7 cellular contexts compared by ENCODE assay signal in the genomic region with DNA sequence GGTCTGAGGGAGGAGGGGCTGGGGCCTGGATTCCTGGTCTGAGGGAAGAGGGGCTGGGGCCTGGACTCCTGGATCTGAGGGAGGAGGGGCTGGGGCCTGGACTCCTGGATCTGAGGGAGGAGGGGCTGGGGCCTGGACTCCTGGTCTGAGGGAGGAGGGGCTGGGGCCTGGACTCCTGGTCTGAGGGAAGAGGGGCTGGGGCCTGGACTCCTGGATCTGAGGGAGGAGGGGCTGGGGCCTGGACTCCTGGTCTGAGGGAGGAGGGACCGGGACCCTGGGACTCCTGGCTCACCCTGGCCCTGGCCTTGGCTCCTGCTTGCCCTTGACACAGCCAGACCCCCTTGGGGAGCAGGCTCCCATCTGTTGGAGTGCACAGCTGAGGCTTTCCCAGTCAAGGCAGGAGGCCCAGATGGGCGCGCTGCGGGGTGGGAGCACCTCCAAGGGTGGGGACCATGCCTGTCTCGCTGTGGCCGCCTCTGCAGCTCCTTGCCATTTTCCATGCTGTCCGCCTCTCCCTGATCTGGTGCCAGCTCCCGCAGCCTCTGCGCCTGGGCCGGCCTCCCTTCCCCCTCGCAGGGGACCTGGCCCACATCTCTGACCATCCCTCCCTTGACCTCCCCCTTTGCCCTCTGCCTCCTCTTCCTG. TPM values are rescaled to one million over a fixed set of nuclear protein-coding genes. Genes with fewer than 3 reads are reported as not detected.
A peak's percentile ranks its signal among the peaks of the same experiment; 100 is the strongest.
DNase-seq lines count a peak whose midpoint lies in the region; ATAC-seq and TF ChIP-seq lines count a peak whose summit lies in the region.
"Not testable (repeated sequence)": the region's sequence is repeated elsewhere in the genome, so short reads cannot be mapped to it uniquely, and the experiment has no call there.

No MANE protein-coding gene starts in this region.

- H3K27me3 ChIP-seq in CD8-positive, alpha-beta memory T cell (ENCODE audit: insufficient read depth, low read length, poor library complexity, severe bottlenecking), result peaks cover 20% of the 10 kb centered on the region
- peaks cover 0 to 31% (median 12%) of the 10 kb centered on the region in 3 experiments for H3K27me3 ChIP-seq in neuronal stem cell (ENCODE audit: control insufficient read depth in 3 of 3, insufficient read depth in 3 of 3, low read depth in 1 of 3, low read length in 3 of 3)

- not testable (repeated sequence) for H3K36me3 ChIP-seq in CD8-positive, alpha-beta memory T cell (ENCODE audit: insufficient read depth, low read length); HEK293 (ENCODE audit: control insufficient read depth in 2 of 2, insufficient read depth in 1 of 2, low read length in 2 of 2); neuronal stem cell (replicated peaks in 1 of 2; ENCODE audit: control insufficient read depth in 2 of 2, insufficient read depth in 2 of 2, low read length in 2 of 2)

- not testable (repeated sequence) for H3K9ac ChIP-seq in neuronal stem cell (ENCODE audit: low read depth, low read length, poor library complexity)

- not testable (repeated sequence) for H2AFZ ChIP-seq in neuronal stem cell (ENCODE audit: low read length)

- H3K27ac Mint-ChIP-seq in CD8-positive, alpha-beta memory T cell, result peak overlapping the region in 2 of 8 donors; percentile 44 to 55
- H3K27ac Mint-ChIP-seq in T-helper 17 cell, result peak overlapping the region; percentile 60
- H3K27ac Mint-ChIP-seq in central memory CD8-positive, alpha-beta T cell (ENCODE audit: low read depth), result not testable (repeated sequence)
- peak overlapping the region in 5 of 6 donors; percentile 57 to 95 (median 79) for H3K27ac Mint-ChIP-seq in immature natural killer cell

- intact Hi-C loops in Right ventricle myocardium superior (cut with DNase I), result loop anchor here (10.0 kb wide), 1 partner anchor 93 kb away; no protein-coding TSS in a partner anchor

- peaks cover 11% of the 10 kb centered on the region for H3K4me1 ChIP-seq in CD8-positive, alpha-beta memory T cell (ENCODE audit: insufficient read depth, low read length)
- not testable (repeated sequence) for H3K4me1 ChIP-seq in HEK293 (ENCODE audit: control insufficient read depth, insufficient read depth, low read length)
- H3K4me1 ChIP-seq in neuronal stem cell (ENCODE audit: control insufficient read depth in 2 of 2, insufficient read depth in 1 of 2, low read depth in 1 of 2, low read length in 2 of 2), result peaks cover 13 to 35% of the 10 kb centered on the region in 2 donors

- peaks cover 28 to 30% (median 30%) of the 10 kb centered on the region in 3 donors for H3K4me1 Mint-ChIP-seq in CD8-positive, alpha-beta memory T cell
- peaks cover 16% of the 10 kb centered on the region for H3K4me1 Mint-ChIP-seq in T-helper 17 cell
- H3K4me1 Mint-ChIP-seq in central memory CD8-positive, alpha-beta T cell, result peaks cover 32% of the 10 kb centered on the region
- peaks cover 20 to 22% of the 10 kb centered on the region in 2 donors for H3K4me1 Mint-ChIP-seq in immature natural killer cell

- H3K4ac ChIP-seq in neuronal stem cell (ENCODE audit: low read length), result not testable (repeated sequence)

- not testable (repeated sequence) for H4K91ac ChIP-seq in neuronal stem cell (ENCODE audit: low read depth, low read length, poor library complexity)

- not testable (repeated sequence) for H2BK12ac ChIP-seq in neuronal stem cell (ENCODE audit: low read length)

- not testable (repeated sequence) for H3K9me3 ChIP-seq in CD8-positive, alpha-beta memory T cell (ENCODE audit: low read length); HEK293 (ENCODE audit: control insufficient read depth, insufficient read depth, low read depth, low read length); T-helper 17 cell (ENCODE audit: control insufficient read depth, low read length, poor library complexity, severe bottlenecking); neuronal stem cell (replicated peaks in 1 of 2; ENCODE audit: control insufficient read depth in 2 of 2, insufficient read depth in 1 of 2, low read depth in 1 of 2, low read length in 2 of 2)

- not testable (repeated sequence) for H3K23ac ChIP-seq in neuronal stem cell (ENCODE audit: low read depth, low read length, poor library complexity)

- H2BK15ac ChIP-seq in neuronal stem cell (ENCODE audit: low read length), result not testable (repeated sequence)

- H3K79me1 ChIP-seq in neuronal stem cell (ENCODE audit: low read depth, low read length), result not testable (repeated sequence)

- H3K27me3 Mint-ChIP-seq in CD8-positive, alpha-beta memory T cell, result peaks cover 15 to 23% of the 10 kb centered on the region in 2 donors
- H3K27me3 Mint-ChIP-seq in T-helper 17 cell (peaks cover 13% of the 10 kb centered on the region), immature natural killer cell (ENCODE audit: low read depth in 3 of 3) (peaks cover 11 to 28% (median 13%) of the 10 kb centered on the region in 3 donors)
- peaks cover 25% of the 10 kb centered on the region for H3K27me3 Mint-ChIP-seq in central memory CD8-positive, alpha-beta T cell

- not testable (repeated sequence) for H3K9me3 Mint-ChIP-seq in CD8-positive, alpha-beta memory T cell; central memory CD8-positive, alpha-beta T cell; immature natural killer cell

- H2BK5ac ChIP-seq in neuronal stem cell (ENCODE audit: low read length), result not testable (repeated sequence)

- not testable (repeated sequence) for ATAC-seq in T-helper 17 cell; central memory CD8-positive, alpha-beta T cell (replicated peaks; ENCODE audit: extremely low read depth, poor library complexity, severe bottlenecking); Right ventricle myocardium superior (ENCODE audit: poor library complexity)

- H3K4me2 ChIP-seq in neuronal stem cell (ENCODE audit: insufficient read depth, low read length, poor library complexity, severe bottlenecking), result not testable (repeated sequence)

- not testable (repeated sequence) for H3K4me3 ChIP-seq in CD8-positive, alpha-beta memory T cell (ENCODE audit: low read length); HEK293 (ENCODE audit: low read depth, low read length); neuronal stem cell (ENCODE audit: low read length in 2 of 2)

- H3K18ac ChIP-seq in neuronal stem cell (ENCODE audit: low read length), result peak overlapping the region; percentile 57

- WGBS in neuronal stem cell (ENCODE audit: extremely low coverage in 2 of 2, insufficient read length in 2 of 2, insufficient replicate concordance in 1 of 2), 2 donors, result no CpG with 5 or more reads among the region's 11 CpGs

- H3K14ac ChIP-seq in neuronal stem cell (ENCODE audit: low read length), result not testable (repeated sequence)

- DNase-seq in CD8-positive, alpha-beta memory T cell; T-helper 17 cell; central memory CD8-positive, alpha-beta T cell (ENCODE audit: low spot score in 2 of 2); immature natural killer cell; neuronal stem cell (ENCODE audit: low spot score): not testable (repeated sequence)
- DNase-seq in Right ventricle myocardium superior, result peak; percentile 29

- not testable (repeated sequence) for H2BK120ac ChIP-seq in neuronal stem cell (ENCODE audit: low read depth, low read length)

- H3K36me3 Mint-ChIP-seq in CD8-positive, alpha-beta memory T cell; central memory CD8-positive, alpha-beta T cell (ENCODE audit: insufficient read depth); immature natural killer cell: not testable (repeated sequence)
- peaks cover 13% of the 10 kb centered on the region for H3K36me3 Mint-ChIP-seq in T-helper 17 cell (ENCODE audit: low read depth)

- CTCF ChIA-PET in CD8-positive, alpha-beta memory T cell (lab: Charles Lee), result not testable (repeated sequence)
- CTCF ChIA-PET in HEK293 (lab: Yijun Ruan, JAX), result interaction anchor here (0.6 to 2.0 kb wide), 5 partner anchors 36 to 239 kb away, joined by 3 to 9 read pairs (median 4); no protein-coding TSS in a partner anchor

- not testable (repeated sequence) for H2AK5ac ChIP-seq in neuronal stem cell (ENCODE audit: low read depth, low read length)

- H3K27ac ChIP-seq in CD8-positive, alpha-beta memory T cell (ENCODE audit: low read depth, low read length); HEK293 (ENCODE audit: extremely low read depth, low read depth, low read length); neuronal stem cell (replicated peaks; ENCODE audit: low read length): not testable (repeated sequence)

- peak overlapping the region in 5 of 7 donors; percentile 57 to 74 (median 61) for H3K4me3 Mint-ChIP-seq in CD8-positive, alpha-beta memory T cell
- H3K4me3 Mint-ChIP-seq in T-helper 17 cell (peak overlapping the region; percentile 86), immature natural killer cell (peak overlapping the region in 3 of 5 donors; percentile 54 to 77 (median 60))
- peak overlapping the region; percentile 57 for H3K4me3 Mint-ChIP-seq in central memory CD8-positive, alpha-beta T cell

- H4K8ac ChIP-seq in neuronal stem cell (ENCODE audit: low read depth, low read length), result not testable (repeated sequence)

- POLR2A ChIA-PET in CD8-positive, alpha-beta memory T cell (lab: Charles Lee); HEK293 (lab: Yijun Ruan, JAX): not testable (repeated sequence)

- not testable (repeated sequence) for TF ChIP-seq CTCF in HEK293 (tag by site-specific recombination; IDR thresholded peaks at IDR 0.05)

TF ChIP-seq in HEK293, 187 proteins besides CTCF, POLR2A, EP300 and RAD21:
- TF ChIP-seq BCL11B (tag by site-specific recombination; IDR thresholded peaks at IDR 0.05; ENCODE audit: low read depth), result 0 out of 2 replicates have a peak, but pooled peaks have one; percentile 52
- TF ChIP-seq GLIS2 (tag by site-specific recombination; IDR thresholded peaks at IDR 0.05), result peak; percentile 51; the same call in 1 of the 2 replicates

RNA-seq across cellular contexts. Expression of gene ATP1A3, which starts 2.0 kb away (rescaled TPM):
- 1 to 10 TPM; 1.9 to 4.1 TPM for total RNA-seq in CD8-positive, alpha-beta memory T cell
- polyA plus RNA-seq in CD8-positive, alpha-beta memory T cell, result 8.2 TPM
- total RNA-seq in T-helper 17 cell (1 to 10 TPM; 2.2 to 4.9 TPM), Right ventricle myocardium superior (388 TPM)
- polyA plus RNA-seq in immature natural killer cell, result 1 to 10 TPM in 2 of 3 donors, under 1 TPM in 1; 0.29 to 5.9 (median 1.8) TPM
- polyA plus RNA-seq in neuronal stem cell (2013, experiment 1 of 2), result 2.5 TPM
- 2.6 TPM for polyA plus RNA-seq in neuronal stem cell (2013, experiment 2 of 2)

RNA-seq across cellular contexts. Expression of gene RABAC1, which starts 32.9 kb away (rescaled TPM):
- 10 to 100 TPM; 74.7 to 83.3 TPM for total RNA-seq in CD8-positive, alpha-beta memory T cell
- polyA plus RNA-seq in CD8-positive, alpha-beta memory T cell, result 220 TPM
- total RNA-seq in T-helper 17 cell (10 to 100 TPM; 90.1 to 98.3 TPM), Right ventricle myocardium superior (62.1 TPM)
- 100 to 1,000 TPM; 263 to 375 (median 373) TPM for polyA plus RNA-seq in immature natural killer cell
- polyA plus RNA-seq in neuronal stem cell (2013, experiment 1 of 2), result 83.3 TPM
- 90.0 TPM for polyA plus RNA-seq in neuronal stem cell (2013, experiment 2 of 2)

Comparison
In these comparisons a context has a peak if more than half of its experiments do, and no peak if none do; other contexts are left out.
1. RNA of gene ATP1A3, which starts 2.0 kb away (total RNA-seq): 388 TPM in Right ventricle myocardium superior (single experiment); 2.2 to 4.9 TPM in T-helper 17 cell and 1.9 to 4.1 TPM in CD8-positive, alpha-beta memory T cell; every median in the first group is over 10 times any median in the second.
2. Peak in every context shown above with its lines, with median percentiles within 50 percentile points of each other: H3K4me3 Mint-ChIP-seq.